Comparison of ENCODE assay signal across 1 cellular context in the genomic region with DNA sequence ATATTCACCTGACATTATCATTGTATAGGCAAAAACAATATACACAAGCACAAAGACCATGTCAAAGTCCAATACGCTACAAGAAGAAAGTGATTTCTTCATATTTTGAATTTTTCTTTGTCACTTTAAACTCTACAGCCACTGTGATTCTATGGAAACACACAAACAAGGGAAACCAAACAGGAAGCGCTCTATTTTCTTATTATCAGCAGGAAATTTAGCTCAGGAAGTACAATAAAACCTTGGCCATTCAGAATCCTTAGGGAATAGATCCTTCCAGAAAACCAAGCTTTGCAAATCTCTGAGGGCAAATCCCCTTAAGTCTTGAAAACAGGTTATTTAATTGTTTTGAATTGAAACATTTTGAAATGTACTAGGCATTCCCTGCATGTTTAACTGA.
TF ChIP-seq lines count a peak whose summit lies in the region.

No MANE protein-coding gene starts in this region.

TF ChIP-seq in HepG2, 621 proteins besides CTCF, POLR2A, EP300 and RAD21:
- no peak for TF ChIP-seq ZNF883 (CRISPR knock-in tag; IDR thresholded peaks at IDR 0.05; ENCODE audit: not compliant biosample characterization)
- TF ChIP-seq ZFP37 (CRISPR knock-in tag; IDR thresholded peaks at IDR 0.05; ENCODE audit: borderline replicate concordance) = no peak
- TF ChIP-seq RFXAP (CRISPR knock-in tag; IDR thresholded peaks at IDR 0.05; ENCODE audit: borderline replicate concordance) = no peak
- no peak for TF ChIP-seq CHCHD3 (CRISPR knock-in tag; IDR thresholded peaks at IDR 0.05)
- TF ChIP-seq SRSF1 (optimal IDR thresholded peaks at IDR 0.05; ENCODE audit: low read depth, low read length) = no peak
- no peak for TF ChIP-seq EHMT2 (IDR thresholded peaks at IDR 0.05; ENCODE audit: borderline replicate concordance, low read depth, low read length)
- TF ChIP-seq, protein P1, sequence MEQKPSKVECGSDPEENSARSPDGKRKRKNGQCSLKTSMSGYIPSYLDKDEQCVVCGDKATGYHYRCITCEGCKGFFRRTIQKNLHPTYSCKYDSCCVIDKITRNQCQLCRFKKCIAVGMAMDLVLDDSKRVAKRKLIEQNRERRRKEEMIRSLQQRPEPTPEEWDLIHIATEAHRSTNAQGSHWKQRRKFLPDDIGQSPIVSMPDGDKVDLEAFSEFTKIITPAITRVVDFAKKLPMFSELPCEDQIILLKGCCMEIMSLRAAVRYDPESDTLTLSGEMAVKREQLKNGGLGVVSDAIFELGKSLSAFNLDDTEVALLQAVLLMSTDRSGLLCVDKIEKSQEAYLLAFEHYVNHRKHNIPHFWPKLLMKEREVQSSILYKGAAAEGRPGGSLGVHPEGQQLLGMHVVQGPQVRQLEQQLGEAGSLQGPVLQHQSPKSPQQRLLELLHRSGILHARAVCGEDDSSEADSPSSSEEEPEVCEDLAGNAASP (CRISPR knock-in tag; IDR thresholded peaks at IDR 0.05; ENCODE audit: borderline replicate concordance) = no peak
- TF ChIP-seq ZBTB3 (CRISPR knock-in tag; IDR thresholded peaks at IDR 0.05; ENCODE audit: borderline replicate concordance, low read depth) = no peak
- no peak for TF ChIP-seq AGO2 (optimal IDR thresholded peaks at IDR 0.05; ENCODE audit: low read depth, low read length)
- TF ChIP-seq REXO4 (CRISPR knock-in tag; IDR thresholded peaks at IDR 0.05; ENCODE audit: borderline replicate concordance) = no peak
TF ChIP-seq in HepG2: peak in this region for 0.
